ENCODE assay signal across 9 cellular contexts in genomic region chr1:192575499-192576189, GRCh38. TPM values are rescaled to one million over a fixed set of nuclear protein-coding genes. Genes with fewer than 3 reads are reported as not detected.
A peak's percentile ranks its signal among the peaks of the same experiment; 100 is the strongest.
DNase-seq lines count a peak whose midpoint lies in the region; ATAC-seq and TF ChIP-seq lines count a peak whose summit lies in the region.
"Had no signal": no experiment of that assay in that cellular context is flagged by ENCODE, and none has a peak within 500 bp of the region (broad histone marks: within the 10 kb centered on the region; RNA-seq: fewer than 3 reads in every experiment).

Gene RGS1, plus strand, starts transcription at chr1:192575773. Its CDS starts 20 bp downstream, at chr1:192575793.

- H3K4me3 ChIP-seq in esophagus squamous epithelium (peak within 1 kb of the TSS in 3 of 4 donors; percentile 20 to 51 (median 31)), SJCRH30 (no peak within 1 kb of the TSS)

- no peaks in the 10 kb centered on the region for H3K27me3 ChIP-seq in esophagus squamous epithelium
- no peaks in the 10 kb centered on the region for H3K27me3 ChIP-seq in SJCRH30

- DNase-seq in Ammon's horn (ENCODE audit: low spot score) (peak; percentile 62), esophagus squamous epithelium (lab: John Stamatoyannopoulos, UW) (no peak), SJCRH30 (no peak), glomerular visceral epithelial cell (ENCODE audit: extremely low spot score) (no peak)
- peak; percentile 56 for DNase-seq in activated CD4-positive, alpha-beta T cell treated with anti-CD3 and anti-CD28 coated beads, Interleukin-2, amount 50 U/mL, for 1 hour
- DNase-seq in stimulated activated CD4-positive, alpha-beta T cell treated with anti-CD3 and anti-CD28 coated beads, Interleukin-1b, Interleukin-23, amount 100 ng/mL, for 4 hours (ENCODE audit: low read depth in 2 of 2): peak; percentile 17 to 48

- TF ChIP-seq CTCF in esophagus squamous epithelium (IDR thresholded peaks at IDR 0.05): no peak

- ATAC-seq in GM19438 (IDR thresholded peaks at IDR 0.05; ENCODE audit: low read depth, unreplicated experiment) (peak; percentile 79), HG03469 (IDR thresholded peaks at IDR 0.05; ENCODE audit: unreplicated experiment) (peak; percentile 80)

- intact Hi-C loops in esophagus squamous epithelium (cut with DNase I): no loop called here

- no peaks in the 10 kb centered on the region for H3K36me3 ChIP-seq in esophagus squamous epithelium
- H3K36me3 ChIP-seq in SJCRH30: no peaks in the 10 kb centered on the region

- H3K27ac ChIP-seq in esophagus squamous epithelium (peak within 1 kb of the TSS in 3 of 4 donors; percentile 41 to 80 (median 70)), SJCRH30 (no peak within 1 kb of the TSS)
- H3K27ac ChIP-seq: C4-2B had no signal

- H3K9me3 ChIP-seq in esophagus squamous epithelium (peaks cover 0 to 2% (median 0%) of the 10 kb centered on the region in 3 donors), SJCRH30 (replicated peaks) (no peaks in the 10 kb centered on the region)

- TF ChIP-seq POLR2A in esophagus squamous epithelium (IDR thresholded peaks at IDR 0.05): peak in 3 of 4 donors; percentile 81 to 90 (median 90)

- WGBS in esophagus squamous epithelium, 2 donors: 55 to 68% methylated on average over 7 of the region's 7 CpGs

- H3K4me1 ChIP-seq in esophagus squamous epithelium: no peaks in the 10 kb centered on the region
- peaks cover 4% of the 10 kb centered on the region; the same call in 1 of the 2 replicates for H3K4me1 ChIP-seq in SJCRH30

RNA-seq across cellular contexts. Expression of gene RGS1, which starts in this region (rescaled TPM):
- total RNA-seq in esophagus squamous epithelium: 10 to 100 TPM in 3 of 4 donors, 1 to 10 TPM in 1; 7.4 to 55.9 (median 22.6) TPM
- total RNA-seq in SJCRH30 (2014; rRNA removed; shearing (Covaris generic)): not detected in 2 replicates

Comparison
In these comparisons a context has a peak if more than half of its experiments do, and no peak if none do; other contexts are left out.
1. DNase-seq: peak in Ammon's horn (single experiment), activated CD4-positive, alpha-beta T cell treated with anti-CD3 and anti-CD28 coated beads, Interleukin-2, amount 50 U/mL, for 1 hour (single experiment) and stimulated activated CD4-positive, alpha-beta T cell treated with anti-CD3 and anti-CD28 coated beads, Interleukin-1b, Interleukin-23, amount 100 ng/mL, for 4 hours (2 of 2); none in esophagus squamous epithelium (single experiment), SJCRH30 (0 of 2) and glomerular visceral epithelial cell (single experiment).